ENCODE assay signal across 20 cellular contexts in the genomic region with DNA sequence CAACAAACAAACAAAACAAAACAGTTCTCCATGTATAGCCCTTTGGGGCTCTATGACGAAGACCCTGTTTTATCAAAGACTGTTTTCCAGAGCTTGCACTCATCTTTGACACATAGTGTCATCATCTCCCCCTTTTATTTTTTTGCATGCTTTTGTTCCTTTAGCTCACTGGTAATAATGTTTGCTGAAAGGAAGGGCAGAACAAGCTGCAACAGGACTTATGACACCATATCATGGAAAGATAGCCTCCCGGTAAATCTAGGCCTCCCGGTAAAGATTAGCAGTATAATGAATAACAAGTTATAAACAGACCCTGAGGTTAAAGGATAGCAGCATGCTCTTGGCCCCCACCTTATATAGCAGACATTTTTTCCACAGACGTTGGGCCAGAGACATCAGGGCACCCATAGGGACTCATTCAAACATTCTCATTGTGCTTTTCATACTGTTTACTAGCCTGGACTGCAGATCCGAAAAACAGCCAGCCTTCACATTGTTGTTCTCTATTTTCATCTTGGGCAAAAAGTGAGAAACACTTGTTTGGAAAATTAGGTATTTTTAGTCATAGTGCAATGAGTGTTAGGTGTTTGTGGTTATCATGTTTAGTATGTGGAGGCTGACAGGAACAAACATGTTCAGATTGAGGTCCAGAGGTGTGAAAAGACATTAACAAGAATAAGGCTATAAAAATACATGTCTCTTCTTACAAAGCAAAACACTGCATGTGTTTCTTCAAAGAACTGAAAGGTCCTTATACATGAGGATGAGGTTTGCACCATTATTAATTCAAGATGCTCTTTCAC.
DNase-seq lines count a peak whose midpoint lies in the region; ATAC-seq, FAIRE-seq and TF ChIP-seq lines count a peak whose summit lies in the region.
"Had no signal": no experiment of that assay in that cellular context is flagged by ENCODE, and none has a peak within 500 bp of the region (broad histone marks: within the 10 kb centered on the region; RNA-seq: fewer than 3 reads in every experiment).

No MANE protein-coding gene starts in this region.

- no peak overlapping the region for H3K4me3 ChIP-seq in naive thymus-derived CD4-positive, alpha-beta T cell (ENCODE audit: low read length)
- no peak overlapping the region for H3K4me3 ChIP-seq in gastrocnemius medialis
- H3K4me3 ChIP-seq: adrenal gland, cardiac muscle cell, sigmoid colon, thyroid gland had no signal

- H3K4me1 Mint-ChIP-seq in central memory CD8-positive, alpha-beta T cell: peaks cover 21% of the 10 kb centered on the region
- H3K4me1 Mint-ChIP-seq in naive thymus-derived CD4-positive, alpha-beta T cell: no peaks in the 10 kb centered on the region
- H3K4me1 Mint-ChIP-seq: activated CD4-positive, alpha-beta T cell treated with anti-CD3 and anti-CD28 coated beads, Interleukin-2, amount 10 ng/mL, durations not matched to agents 7 days and 5 days had no signal

- no peaks in the 10 kb centered on the region for H3K9me3 ChIP-seq in naive thymus-derived CD4-positive, alpha-beta T cell (ENCODE audit: control insufficient read depth in 2 of 3, low read length in 3 of 3)
- no peaks in the 10 kb centered on the region for H3K9me3 ChIP-seq in gastrocnemius medialis
- H3K9me3 ChIP-seq: adrenal gland, sigmoid colon, thyroid gland had no signal

- peak overlapping the region; percentile 23 for H3K27ac Mint-ChIP-seq in central memory CD8-positive, alpha-beta T cell (ENCODE audit: low read depth)
- no peak overlapping the region for H3K27ac Mint-ChIP-seq in naive thymus-derived CD4-positive, alpha-beta T cell
- H3K27ac Mint-ChIP-seq: activated CD4-positive, alpha-beta T cell treated with anti-CD3 and anti-CD28 coated beads, Interleukin-2, amount 10 ng/mL, durations not matched to agents 7 days and 5 days; T-cell had no signal

- no peaks in the 10 kb centered on the region for H3K36me3 Mint-ChIP-seq in central memory CD8-positive, alpha-beta T cell (ENCODE audit: insufficient read depth)
- no peaks in the 10 kb centered on the region for H3K36me3 Mint-ChIP-seq in naive thymus-derived CD4-positive, alpha-beta T cell
- H3K36me3 Mint-ChIP-seq: T-cell had no signal

- no peak overlapping the region for H3K4me3 Mint-ChIP-seq in central memory CD8-positive, alpha-beta T cell
- no peak overlapping the region for H3K4me3 Mint-ChIP-seq in naive thymus-derived CD4-positive, alpha-beta T cell
- H3K4me3 Mint-ChIP-seq: activated CD4-positive, alpha-beta T cell treated with anti-CD3 and anti-CD28 coated beads, Interleukin-2, amount 10 ng/mL, durations not matched to agents 7 days and 5 days; T-cell had no signal

- no peaks in the 10 kb centered on the region for H3K4me1 ChIP-seq in naive thymus-derived CD4-positive, alpha-beta T cell (ENCODE audit: control insufficient read depth in 2 of 2, insufficient read depth in 2 of 2, low read length in 2 of 2)
- H3K4me1 ChIP-seq in gastrocnemius medialis: no peaks in the 10 kb centered on the region
- H3K4me1 ChIP-seq: adrenal gland, sigmoid colon had no signal

- no peak for TF ChIP-seq POLR2A in gastrocnemius medialis (IDR thresholded peaks at IDR 0.05)

- CTCF ChIA-PET in naive thymus-derived CD4-positive, alpha-beta T cell (lab: Charles Lee): no interaction called here

- no peaks in the 10 kb centered on the region for H3K27me3 ChIP-seq in naive thymus-derived CD4-positive, alpha-beta T cell (ENCODE audit: control insufficient read depth in 2 of 2, insufficient read depth in 2 of 2, low read length in 2 of 2)
- H3K27me3 ChIP-seq in gastrocnemius medialis: no peaks in the 10 kb centered on the region
- H3K27me3 ChIP-seq: adrenal gland, cardiac muscle cell, sigmoid colon, thyroid gland had no signal

- ATAC-seq in GM19452 (IDR thresholded peaks at IDR 0.05; ENCODE audit: unreplicated experiment) (peak; percentile 83), GM21529 (IDR thresholded peaks at IDR 0.05; ENCODE audit: unreplicated experiment) (no peak), gastrocnemius medialis (no peak), GM18519 (IDR thresholded peaks at IDR 0.05; ENCODE audit: low FRiP score, unreplicated experiment) (no peak)
- ATAC-seq in central memory CD8-positive, alpha-beta T cell (replicated peaks; ENCODE audit: extremely low read depth, poor library complexity, severe bottlenecking): peak; percentile 71
- peak; percentile 44 for ATAC-seq in naive thymus-derived CD4-positive, alpha-beta T cell

- FAIRE-seq in GM18507 (lab: Jason Lieb, UNC): peak; percentile 68

- no peaks in the 10 kb centered on the region for H3K36me3 ChIP-seq in naive thymus-derived CD4-positive, alpha-beta T cell (ENCODE audit: control insufficient read depth in 2 of 3, insufficient read depth in 3 of 3, low read length in 3 of 3)
- no peaks in the 10 kb centered on the region for H3K36me3 ChIP-seq in gastrocnemius medialis
- H3K36me3 ChIP-seq: adrenal gland, cardiac muscle cell, sigmoid colon, thyroid gland had no signal

- no peak overlapping the region for H3K27ac ChIP-seq in naive thymus-derived CD4-positive, alpha-beta T cell (ENCODE audit: low read depth, low read length)
- H3K27ac ChIP-seq in gastrocnemius medialis: no peak overlapping the region
- H3K27ac ChIP-seq: adrenal gland, cardiac muscle cell, sigmoid colon, thyroid gland had no signal

- POLR2A ChIA-PET in naive thymus-derived CD4-positive, alpha-beta T cell (lab: Charles Lee): no interaction called here

- H3K27me3 Mint-ChIP-seq in central memory CD8-positive, alpha-beta T cell: no peaks in the 10 kb centered on the region
- no peaks in the 10 kb centered on the region for H3K27me3 Mint-ChIP-seq in naive thymus-derived CD4-positive, alpha-beta T cell
- H3K27me3 Mint-ChIP-seq: activated CD4-positive, alpha-beta T cell treated with anti-CD3 and anti-CD28 coated beads, Interleukin-2, amount 10 ng/mL, durations not matched to agents 7 days and 5 days; T-cell had no signal

- peaks cover 6% of the 10 kb centered on the region for H3K9me3 Mint-ChIP-seq in central memory CD8-positive, alpha-beta T cell
- peaks cover 0 to 8% (median 0%) of the 10 kb centered on the region in 11 donors for H3K9me3 Mint-ChIP-seq in naive thymus-derived CD4-positive, alpha-beta T cell
- H3K9me3 Mint-ChIP-seq: activated CD4-positive, alpha-beta T cell treated with anti-CD3 and anti-CD28 coated beads, Interleukin-2, amount 10 ng/mL, durations not matched to agents 7 days and 5 days had no signal

- no peak for TF ChIP-seq CTCF in gastrocnemius medialis (IDR thresholded peaks at IDR 0.05 in 4 of 5, conservative IDR thresholded peaks at IDR 0.05 in 1 of 5)

- in situ Hi-C loops in gastrocnemius medialis (cut with MboI; ENCODE audit: low sequenced_read_pairs in 4 of 4): no loop called here

- intact Hi-C loops in naive thymus-derived CD4-positive, alpha-beta T cell (cut with micrococcal nuclease): no loop called here
- intact Hi-C loops in gastrocnemius medialis (cut with DNase I; ENCODE audit: low total_unique reads): no loop called here

- DNase-seq in GM18507 (ENCODE audit: extremely low spot score, insufficient read length, low read depth) (no peak), gastrocnemius medialis (no peak)
- DNase-seq in central memory CD8-positive, alpha-beta T cell (ENCODE audit: low spot score in 2 of 2): no peak
- no peak for DNase-seq in naive thymus-derived CD4-positive, alpha-beta T cell
- DNase-seq: activated CD4-positive, alpha-beta T cell treated with anti-CD3 and anti-CD28 coated beads, Interleukin-2, amount 10 ng/mL, durations not matched to agents 7 days and 5 days; activated gamma-delta T cell treated with Interleukin-2 at 50 U/mL for 16 hours; adrenal gland; erythroblast; NCI-H1105 treated with DMSO at 0.1 percent for 48 hours; NCI-H524 treated with DMSO at 0.1 percent for 48 hours; occipital lobe; SHP77 treated with DMSO at 0.1 percent for 48 hours; sigmoid colon; stimulated activated naive CD4-positive, alpha-beta T cell; T-cell; thyroid gland had no signal

Comparison
In these comparisons a context has a peak if more than half of its experiments do, and no peak if none do; other contexts are left out.
1. ATAC-seq: peak in GM19452 (single experiment), central memory CD8-positive, alpha-beta T cell (single experiment) and naive thymus-derived CD4-positive, alpha-beta T cell (single experiment); none in GM21529 (single experiment), gastrocnemius medialis (0 of 2) and GM18519 (single experiment).